ENCODE assay signal across 4 cellular contexts in the genomic region with DNA sequence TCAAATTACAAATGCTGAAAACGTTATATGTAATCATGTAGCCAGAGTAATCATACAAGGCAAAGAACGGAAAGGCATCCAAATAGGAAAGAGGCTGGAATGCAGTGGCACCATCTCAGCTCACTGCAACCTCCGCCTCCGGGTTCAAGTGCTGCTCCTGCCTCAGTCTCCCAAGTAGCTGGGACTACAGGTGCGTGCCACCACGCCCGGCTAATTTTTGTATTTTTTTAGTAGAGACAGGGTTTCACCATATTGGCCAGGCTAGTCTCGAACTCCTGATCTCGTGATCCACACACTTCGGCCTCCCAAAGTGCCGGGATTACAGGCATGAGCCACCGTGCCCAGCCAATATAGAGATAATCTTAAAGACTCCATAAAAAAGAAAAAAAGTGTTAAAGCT. TPM values are rescaled to one million over a fixed set of nuclear protein-coding genes. Genes with fewer than 3 reads are reported as not detected.
"Had no signal": no experiment of that assay in that cellular context is flagged by ENCODE, and none has a peak within 500 bp of the region (broad histone marks: within the 10 kb centered on the region; RNA-seq: fewer than 3 reads in every experiment).

No MANE protein-coding gene starts in this region.

RNA-seq across cellular contexts. Expression of a gene that starts 20.4 kb away (rescaled TPM):
- total RNA-seq: LHCN-M2, M059J, MCF 10A, NCI-H460 had no signal
